In genomic region chr2:95076705-95077520, GRCh38 we compare ENCODE assay signal across 9 cellular contexts. TPM values are rescaled to one million over a fixed set of nuclear protein-coding genes. Genes with fewer than 3 reads are reported as not detected.
DNase-seq lines count a peak whose midpoint lies in the region; ATAC-seq and TF ChIP-seq lines count a peak whose summit lies in the region.
"Had no signal": no experiment of that assay in that cellular context is flagged by ENCODE, and none has a peak within 500 bp of the region (broad histone marks: within the 10 kb centered on the region; RNA-seq: fewer than 3 reads in every experiment).

No MANE protein-coding gene starts in this region.

- no peak overlapping the region for H3K27ac ChIP-seq in transverse colon

- no peaks in the 10 kb centered on the region for H3K9me3 Mint-ChIP-seq in IgD-negative memory B cell
- peaks cover 0 to 2% of the 10 kb centered on the region in 2 donors for H3K9me3 Mint-ChIP-seq in activated naive CD4-positive, alpha-beta T cell treated with anti-CD3 and anti-CD28 coated beads, Interleukin-2, amount 50 U/mL, for 72 hours

- H3K36me3 Mint-ChIP-seq in IgD-negative memory B cell, result no peaks in the 10 kb centered on the region
- peaks cover 5 to 11% of the 10 kb centered on the region in 2 donors for H3K36me3 Mint-ChIP-seq in activated naive CD4-positive, alpha-beta T cell treated with anti-CD3 and anti-CD28 coated beads, Interleukin-2, amount 50 U/mL, for 72 hours

- 0 to 7% methylated on average over 1 to 34 of the region's 44 CpGs for WGBS in transverse colon (ENCODE audit: low coverage in 1 of 2), 2 donors

- peak overlapping the region; percentile 3 to 51 (median 38) for H3K4me3 ChIP-seq in transverse colon

- no peaks in the 10 kb centered on the region for H3K9me3 ChIP-seq in transverse colon

- peak overlapping the region in 2 of 3 donors; percentile 31 to 75 for H3K27ac Mint-ChIP-seq in IgD-negative memory B cell
- H3K27ac Mint-ChIP-seq in activated naive CD4-positive, alpha-beta T cell treated with anti-CD3 and anti-CD28 coated beads, Interleukin-2, amount 50 U/mL, for 72 hours, result peak overlapping the region; percentile 60 to 99

- peaks cover 0 to 9% (median 7%) of the 10 kb centered on the region in 4 donors for H3K4me1 ChIP-seq in transverse colon

- H3K27me3 Mint-ChIP-seq in IgD-negative memory B cell, result peaks cover 26% of the 10 kb centered on the region

- DNase-seq in DMS 273 treated with DMSO at 0.1 percent for 48 hours (lab: John Stamatoyannopoulos, UW) (peak; percentile 2), SK-MEL-5 (ENCODE audit: low read depth, low spot score) (peak; percentile 69), Right ventricle myocardium superior (peak; percentile 83), pons (ENCODE audit: low spot score) (peak; percentile 72), transverse colon (peak; percentile 87)
- peak; percentile 89 to 91 for DNase-seq in activated naive CD4-positive, alpha-beta T cell treated with anti-CD3 and anti-CD28 coated beads, Interleukin-2, amount 50 U/mL, for 72 hours (ENCODE audit: low spot score in 2 of 2)

- peaks cover 64% of the 10 kb centered on the region for H3K27me3 ChIP-seq in transverse colon

- in situ Hi-C loops in SK-MEL-5 (cut with HindIII; ENCODE audit: low pct_unique_long_range_greater_than_20kb, low sequenced_read_pairs) (no loop called here), transverse colon (cut with MboI; ENCODE audit: low pct_ligation_motif_present in 1 of 4, low pct_unique_long_range_greater_than_20kb in 1 of 4, low sequenced_read_pairs in 3 of 4) (no loop called here)

- ATAC-seq in GM21423 (IDR thresholded peaks at IDR 0.05; ENCODE audit: unreplicated experiment) (peak; percentile 84), Right ventricle myocardium superior (ENCODE audit: poor library complexity) (peak; percentile 91)
- peak; percentile 62 to 84 for ATAC-seq in activated naive CD4-positive, alpha-beta T cell treated with anti-CD3 and anti-CD28 coated beads, Interleukin-2, amount 50 U/mL, for 72 hours

- peak; percentile 77 to 84 (median 82) for TF ChIP-seq CTCF in transverse colon (IDR thresholded peaks at IDR 0.05)

- H3K36me3 ChIP-seq in transverse colon, result no peaks in the 10 kb centered on the region

- TF ChIP-seq POLR2A in transverse colon (IDR thresholded peaks at IDR 0.05), result no peak

- no peak for TF ChIP-seq EP300 in transverse colon (IDR thresholded peaks at IDR 0.05; ENCODE audit: low read depth)

- H3K4me1 Mint-ChIP-seq in IgD-negative memory B cell, result peaks cover 0 to 13% (median 8%) of the 10 kb centered on the region in 3 donors

- H3K4me3 Mint-ChIP-seq in IgD-negative memory B cell, result peak overlapping the region in 3 of 4 donors; percentile 57 to 79 (median 74)

- intact Hi-C loops in Right ventricle myocardium superior (cut with DNase I) (no loop called here), transverse colon (cut with DNase I; ENCODE audit: low total_unique reads) (no loop called here)

RNA-seq across cellular contexts. Expression of gene MRPS5, which starts 44.7 kb away (rescaled TPM):
- 38.6 TPM for polyA plus RNA-seq in IgD-negative memory B cell
- total RNA-seq in SK-MEL-5 (2014; rRNA removed; shearing (Covaris generic)), result 114 and 124 TPM in 2 replicates
- polyA plus RNA-seq in SK-MEL-5 (2015; cell fraction: cytosol; rRNA removed), result 83.2 and 92.0 TPM in 2 replicates
- polyA plus RNA-seq in SK-MEL-5 (2015; cell fraction: nucleus; rRNA removed), result 172 and 174 TPM in 2 replicates
- 100 to 1,000 TPM in 1 of 2 donors, 10 to 100 TPM in 1; 78.8 to 102 TPM for total RNA-seq in activated naive CD4-positive, alpha-beta T cell treated with anti-CD3 and anti-CD28 coated beads, Interleukin-2, amount 50 U/mL, for 72 hours
- total RNA-seq in Right ventricle myocardium superior, result 77.0 TPM
- total RNA-seq in transverse colon, result 100 to 1,000 TPM in 1 of 4 donors, 10 to 100 TPM in 3; 61.7 to 145 (median 77.2) TPM

RNA-seq across cellular contexts. Expression of gene MAL, which starts 51.4 kb away (rescaled TPM):
- 10.2 TPM for polyA plus RNA-seq in IgD-negative memory B cell
- total RNA-seq in SK-MEL-5 (2014; rRNA removed; shearing (Covaris generic)), result not detected in 2 replicates
- polyA plus RNA-seq in SK-MEL-5 (2015; cell fraction: cytosol; rRNA removed), result 0.84 TPM in 1 of 2 replicates, not detected in the other
- not detected in 2 replicates for polyA plus RNA-seq in SK-MEL-5 (2015; cell fraction: nucleus; rRNA removed)
- total RNA-seq in activated naive CD4-positive, alpha-beta T cell treated with anti-CD3 and anti-CD28 coated beads, Interleukin-2, amount 50 U/mL, for 72 hours, result 10 to 100 TPM; 26.3 to 62.8 TPM
- total RNA-seq in Right ventricle myocardium superior, result 5.5 TPM
- 10 to 100 TPM in 1 of 4 donors, 1 to 10 TPM in 3; 3.7 to 14.3 (median 5.1) TPM for total RNA-seq in transverse colon
- total RNA-seq: subcutaneous adipose tissue had no signal

Comparison
In these comparisons a context has a peak if more than half of its experiments do, and no peak if none do; other contexts are left out.
1. DNase-seq: peak in every context shown above with its lines; median percentile 90 in activated naive CD4-positive, alpha-beta T cell treated with anti-CD3 and anti-CD28 coated beads, Interleukin-2, amount 50 U/mL, for 72 hours; 87 in transverse colon; 83 in Right ventricle myocardium superior; 72 in pons; 69 in SK-MEL-5; 2 in DMS 273 treated with DMSO at 0.1 percent for 48 hours.